Comparison of ENCODE assay signal across 12 cellular contexts in genomic region chr16:79372504-79373184, GRCh38.
DNase-seq lines count a peak whose midpoint lies in the region; ATAC-seq and TF ChIP-seq lines count a peak whose summit lies in the region.
"Had no signal": no experiment of that assay in that cellular context is flagged by ENCODE, and none has a peak within 500 bp of the region (broad histone marks: within the 10 kb centered on the region; RNA-seq: fewer than 3 reads in every experiment).

No MANE protein-coding gene starts in this region.

- ATAC-seq in left lung (peak; percentile 88), GM18861 (IDR thresholded peaks at IDR 0.05; ENCODE audit: unreplicated experiment) (no peak), left ventricle myocardium superior (no peak)

- H3K36me3 ChIP-seq in left lung, result no peaks in the 10 kb centered on the region
- H3K36me3 ChIP-seq: BLaER1 had no signal

- POLR2A ChIA-PET in activated CD4-positive, alpha-beta memory T cell treated with anti-CD3 and anti-CD28 coated beads, Interleukin-2, amount 10 ng/mL, durations not matched to agents 7 days and 5 days (lab: Charles Lee), result no interaction called here

- intact Hi-C loops in activated naive CD4-positive, alpha-beta T cell treated with anti-CD3 and anti-CD28 coated beads for 36 hours (cut with micrococcal nuclease), result no loop called here
- intact Hi-C loops in left lung (cut with DNase I) (no loop called here), left ventricle myocardium superior (cut with micrococcal nuclease) (no loop called here)

- H3K27me3 Mint-ChIP-seq in activated naive CD4-positive, alpha-beta T cell treated with anti-CD3 and anti-CD28 coated beads for 36 hours (ENCODE audit: low read depth), result no peaks in the 10 kb centered on the region
- no peaks in the 10 kb centered on the region for H3K27me3 Mint-ChIP-seq in activated CD4-positive, alpha-beta memory T cell treated with anti-CD3 and anti-CD28 coated beads, Interleukin-2, amount 10 ng/mL, durations not matched to agents 7 days and 5 days
- peaks cover 10% of the 10 kb centered on the region for H3K27me3 Mint-ChIP-seq in stimulated activated naive CD8-positive, alpha-beta T cell treated with anti-CD3 and anti-CD28 coated beads, Interleukin-15, Interleukin-2, amounts not matched to agents 100 ng/mL and 50 ng/mL, for 24 hours

- H3K4me1 ChIP-seq in left lung, result no peaks in the 10 kb centered on the region
- H3K4me1 ChIP-seq: BLaER1 had no signal

- peaks cover 4% of the 10 kb centered on the region for H3K36me3 Mint-ChIP-seq in activated naive CD4-positive, alpha-beta T cell treated with anti-CD3 and anti-CD28 coated beads for 36 hours (ENCODE audit: low read depth)
- peaks cover 40% of the 10 kb centered on the region for H3K36me3 Mint-ChIP-seq in activated CD4-positive, alpha-beta memory T cell treated with anti-CD3 and anti-CD28 coated beads, Interleukin-2, amount 10 ng/mL, durations not matched to agents 7 days and 5 days (ENCODE audit: low read depth)
- peaks cover 9% of the 10 kb centered on the region for H3K36me3 Mint-ChIP-seq in stimulated activated naive CD8-positive, alpha-beta T cell treated with anti-CD3 and anti-CD28 coated beads, Interleukin-15, Interleukin-2, amounts not matched to agents 100 ng/mL and 50 ng/mL, for 24 hours (ENCODE audit: low read depth)

- no peak overlapping the region for H3K4me3 ChIP-seq in left lung
- H3K4me3 ChIP-seq: BLaER1 had no signal

- H3K4me3 Mint-ChIP-seq in activated naive CD4-positive, alpha-beta T cell treated with anti-CD3 and anti-CD28 coated beads for 36 hours, result no peak overlapping the region
- no peak overlapping the region for H3K4me3 Mint-ChIP-seq in activated CD4-positive, alpha-beta memory T cell treated with anti-CD3 and anti-CD28 coated beads, Interleukin-2, amount 10 ng/mL, durations not matched to agents 7 days and 5 days
- H3K4me3 Mint-ChIP-seq in stimulated activated naive CD8-positive, alpha-beta T cell treated with anti-CD3 and anti-CD28 coated beads, Interleukin-15, Interleukin-2, amounts not matched to agents 100 ng/mL and 50 ng/mL, for 24 hours, result no peak overlapping the region

- H3K9me3 Mint-ChIP-seq in activated naive CD4-positive, alpha-beta T cell treated with anti-CD3 and anti-CD28 coated beads for 36 hours, result peaks cover 4% of the 10 kb centered on the region
- H3K9me3 Mint-ChIP-seq in activated CD4-positive, alpha-beta memory T cell treated with anti-CD3 and anti-CD28 coated beads, Interleukin-2, amount 10 ng/mL, durations not matched to agents 7 days and 5 days, result peaks cover 41% of the 10 kb centered on the region
- H3K9me3 Mint-ChIP-seq in stimulated activated naive CD8-positive, alpha-beta T cell treated with anti-CD3 and anti-CD28 coated beads, Interleukin-15, Interleukin-2, amounts not matched to agents 100 ng/mL and 50 ng/mL, for 24 hours, result peaks cover 21% of the 10 kb centered on the region

- peak; percentile 61 for DNase-seq in activated naive CD4-positive, alpha-beta T cell treated with Interleukin-2 at 50 U/mL for 16 hours
- DNase-seq in activated naive CD4-positive, alpha-beta T cell treated with anti-CD3 and anti-CD28 coated beads for 36 hours, result no peak
- peak; percentile 19 for DNase-seq in activated CD4-positive, alpha-beta memory T cell treated with anti-CD3 and anti-CD28 coated beads, Interleukin-2, amount 10 ng/mL, durations not matched to agents 7 days and 5 days
- peak in 1 of 2 donors; percentile 56 for DNase-seq in left lung
- DNase-seq in iPS-NIHi11 (ENCODE audit: low spot score), result no peak
- no peak for DNase-seq in left ventricle myocardium superior
- DNase-seq: amniotic stem cell, foreskin fibroblast, Kasumi-1 had no signal

- TF ChIP-seq CTCF in left lung (IDR thresholded peaks at IDR 0.05), result no peak

- H3K27ac ChIP-seq in left lung, result no peak overlapping the region
- H3K27ac ChIP-seq: BLaER1 had no signal

- no peak overlapping the region for H3K27ac Mint-ChIP-seq in activated naive CD4-positive, alpha-beta T cell treated with anti-CD3 and anti-CD28 coated beads for 36 hours
- peak overlapping the region; percentile 0 for H3K27ac Mint-ChIP-seq in activated CD4-positive, alpha-beta memory T cell treated with anti-CD3 and anti-CD28 coated beads, Interleukin-2, amount 10 ng/mL, durations not matched to agents 7 days and 5 days
- peak overlapping the region; percentile 84 for H3K27ac Mint-ChIP-seq in stimulated activated naive CD8-positive, alpha-beta T cell treated with anti-CD3 and anti-CD28 coated beads, Interleukin-15, Interleukin-2, amounts not matched to agents 100 ng/mL and 50 ng/mL, for 24 hours

- CTCF ChIA-PET in activated naive CD4-positive, alpha-beta T cell treated with anti-CD3 and anti-CD28 coated beads for 36 hours (lab: Charles Lee), result no interaction called here
- CTCF ChIA-PET in activated CD4-positive, alpha-beta memory T cell treated with anti-CD3 and anti-CD28 coated beads, Interleukin-2, amount 10 ng/mL, durations not matched to agents 7 days and 5 days (lab: Charles Lee), result no interaction called here

- no peaks in the 10 kb centered on the region for H3K27me3 ChIP-seq in left lung
- H3K27me3 ChIP-seq: BLaER1 had no signal

- H3K4me1 Mint-ChIP-seq in activated naive CD4-positive, alpha-beta T cell treated with anti-CD3 and anti-CD28 coated beads for 36 hours (ENCODE audit: low read depth), result peaks cover 2% of the 10 kb centered on the region
- peaks cover 19% of the 10 kb centered on the region for H3K4me1 Mint-ChIP-seq in activated CD4-positive, alpha-beta memory T cell treated with anti-CD3 and anti-CD28 coated beads, Interleukin-2, amount 10 ng/mL, durations not matched to agents 7 days and 5 days
- H3K4me1 Mint-ChIP-seq in stimulated activated naive CD8-positive, alpha-beta T cell treated with anti-CD3 and anti-CD28 coated beads, Interleukin-15, Interleukin-2, amounts not matched to agents 100 ng/mL and 50 ng/mL, for 24 hours (ENCODE audit: low read depth), result peaks cover 18% of the 10 kb centered on the region

- no peaks in the 10 kb centered on the region for H3K9me3 ChIP-seq in left lung

Comparison
In these comparisons a context has a peak if more than half of its experiments do, and no peak if none do; other contexts are left out.
1. DNase-seq: peak in activated naive CD4-positive, alpha-beta T cell treated with Interleukin-2 at 50 U/mL for 16 hours (single experiment) and activated CD4-positive, alpha-beta memory T cell treated with anti-CD3 and anti-CD28 coated beads, Interleukin-2, amount 10 ng/mL, durations not matched to agents 7 days and 5 days (single experiment); none in activated naive CD4-positive, alpha-beta T cell treated with anti-CD3 and anti-CD28 coated beads for 36 hours (single experiment), iPS-NIHi11 (single experiment) and left ventricle myocardium superior (single experiment).